ENCODE assay signal across 18 cellular contexts in genomic region chr7:94357076-94357475, GRCh38.
"Had no signal": no experiment of that assay in that cellular context is flagged by ENCODE, and none has a peak within 500 bp of the region (broad histone marks: within the 10 kb centered on the region; RNA-seq: fewer than 3 reads in every experiment).

No MANE protein-coding gene starts in this region.

- H3K9me3 ChIP-seq: esophagus muscularis mucosa, heart left ventricle, right atrium auricular region, tibial artery, upper lobe of left lung, uterus had no signal

- H3K27ac Mint-ChIP-seq: dendritic cell treated with granulocyte-macrophage colony-stimulating factor and Interleukin-4, amounts not matched to agents 40 ng/mL and 50 ng/mL, for 4 days; effector memory CD8-positive, alpha-beta T cell; naive thymus-derived CD4-positive, alpha-beta T cell; stimulated activated effector memory CD8-positive, alpha-beta T cell treated with anti-CD3 and anti-CD28 coated beads, Interleukin-12 subunit alpha, Interleukin-12 subunit beta, amount 100 ng/mL, for 72 hours had no signal

- H3K4me1 Mint-ChIP-seq: naive thymus-derived CD4-positive, alpha-beta T cell; neural crest cell; stimulated activated effector memory CD8-positive, alpha-beta T cell treated with anti-CD3 and anti-CD28 coated beads, Interleukin-12 subunit alpha, Interleukin-12 subunit beta, amount 100 ng/mL, for 72 hours had no signal

- H3K36me3 Mint-ChIP-seq: naive thymus-derived CD4-positive, alpha-beta T cell; stimulated activated effector memory CD8-positive, alpha-beta T cell treated with anti-CD3 and anti-CD28 coated beads, Interleukin-12 subunit alpha, Interleukin-12 subunit beta, amount 100 ng/mL, for 72 hours had no signal

- H3K4me1 ChIP-seq: right atrium auricular region, upper lobe of left lung had no signal

- H3K4me3 Mint-ChIP-seq: dendritic cell treated with granulocyte-macrophage colony-stimulating factor and Interleukin-4, amounts not matched to agents 40 ng/mL and 50 ng/mL, for 4 days; effector memory CD8-positive, alpha-beta T cell; naive thymus-derived CD4-positive, alpha-beta T cell; neural crest cell; stimulated activated effector memory CD8-positive, alpha-beta T cell treated with anti-CD3 and anti-CD28 coated beads, Interleukin-12 subunit alpha, Interleukin-12 subunit beta, amount 100 ng/mL, for 72 hours had no signal

- DNase-seq: effector memory CD8-positive, alpha-beta T cell; heart left ventricle; hippocampal formation; left colon; mesendoderm; naive thymus-derived CD4-positive, alpha-beta T cell; stimulated activated CD4-positive, alpha-beta T cell treated with anti-CD3 and anti-CD28 coated beads, Interleukin-4, amount 100 ng/mL, for 1 hour; stimulated activated CD8-positive, alpha-beta memory T cell treated with anti-CD3 and anti-CD28 coated beads, Interleukin-4, amount 100 ng/mL, for 48 hours; stimulated activated naive CD8-positive, alpha-beta T cell treated with anti-CD3 and anti-CD28 coated beads, Interleukin-15, Interleukin-2, amounts not matched to agents 100 U/mL and 50 U/mL, for 24 hours; tibial artery; upper lobe of left lung; uterus had no signal

- H3K36me3 ChIP-seq: esophagus muscularis mucosa, heart left ventricle, right atrium auricular region, tibial artery, upper lobe of left lung, uterus had no signal

- ATAC-seq: effector memory CD8-positive, alpha-beta T cell; heart left ventricle; left colon; naive thymus-derived CD4-positive, alpha-beta T cell; stimulated activated effector memory CD8-positive, alpha-beta T cell treated with anti-CD3 and anti-CD28 coated beads, Interleukin-12 subunit alpha, Interleukin-12 subunit beta, amount 100 ng/mL, for 72 hours; stimulated activated naive CD8-positive, alpha-beta T cell treated with anti-CD3 and anti-CD28 coated beads, Interleukin-15, Interleukin-2, amounts not matched to agents 100 U/mL and 50 U/mL, for 24 hours had no signal

- H3K4me3 ChIP-seq: esophagus muscularis mucosa, heart left ventricle, right atrium auricular region, smooth muscle cell, tibial artery, upper lobe of left lung, uterus had no signal

- H3K27me3 ChIP-seq: esophagus muscularis mucosa, heart left ventricle, right atrium auricular region, tibial artery, upper lobe of left lung, uterus had no signal
